1 cellular context compared by ENCODE assay signal in the genomic region with DNA sequence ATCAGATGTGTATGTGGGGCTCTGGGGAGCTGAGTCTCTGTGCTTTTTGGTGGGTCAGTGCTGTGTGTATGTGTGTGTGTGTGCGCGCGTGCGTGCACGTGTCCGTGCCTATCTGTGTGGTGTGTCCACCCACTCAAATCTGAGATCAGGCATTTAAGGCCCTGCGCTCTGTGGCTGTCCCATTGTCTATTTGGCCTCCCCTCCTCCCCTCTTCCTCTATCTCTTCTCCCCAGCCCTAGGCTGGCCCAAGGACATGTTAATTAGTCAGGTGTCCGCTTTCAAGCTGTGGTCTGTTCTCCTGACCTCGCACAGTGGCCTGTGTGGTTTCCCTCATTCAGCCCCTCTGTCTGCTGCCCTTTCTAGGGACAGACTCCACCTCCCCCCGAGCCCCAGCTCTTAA.
TF ChIP-seq lines count a peak whose summit lies in the region.

No MANE protein-coding gene starts in this region.

TF ChIP-seq in GM23338, 12 proteins besides CTCF, POLR2A, EP300 and RAD21 (continued from another document):
- TF ChIP-seq STAT1 (IDR thresholded peaks at IDR 0.05; ENCODE audit: unreplicated experiment), result no peak
- TF ChIP-seq EZH2phosphoT487 (IDR thresholded peaks at IDR 0.05; ENCODE audit: unreplicated experiment), result no peak
